In the genomic region with DNA sequence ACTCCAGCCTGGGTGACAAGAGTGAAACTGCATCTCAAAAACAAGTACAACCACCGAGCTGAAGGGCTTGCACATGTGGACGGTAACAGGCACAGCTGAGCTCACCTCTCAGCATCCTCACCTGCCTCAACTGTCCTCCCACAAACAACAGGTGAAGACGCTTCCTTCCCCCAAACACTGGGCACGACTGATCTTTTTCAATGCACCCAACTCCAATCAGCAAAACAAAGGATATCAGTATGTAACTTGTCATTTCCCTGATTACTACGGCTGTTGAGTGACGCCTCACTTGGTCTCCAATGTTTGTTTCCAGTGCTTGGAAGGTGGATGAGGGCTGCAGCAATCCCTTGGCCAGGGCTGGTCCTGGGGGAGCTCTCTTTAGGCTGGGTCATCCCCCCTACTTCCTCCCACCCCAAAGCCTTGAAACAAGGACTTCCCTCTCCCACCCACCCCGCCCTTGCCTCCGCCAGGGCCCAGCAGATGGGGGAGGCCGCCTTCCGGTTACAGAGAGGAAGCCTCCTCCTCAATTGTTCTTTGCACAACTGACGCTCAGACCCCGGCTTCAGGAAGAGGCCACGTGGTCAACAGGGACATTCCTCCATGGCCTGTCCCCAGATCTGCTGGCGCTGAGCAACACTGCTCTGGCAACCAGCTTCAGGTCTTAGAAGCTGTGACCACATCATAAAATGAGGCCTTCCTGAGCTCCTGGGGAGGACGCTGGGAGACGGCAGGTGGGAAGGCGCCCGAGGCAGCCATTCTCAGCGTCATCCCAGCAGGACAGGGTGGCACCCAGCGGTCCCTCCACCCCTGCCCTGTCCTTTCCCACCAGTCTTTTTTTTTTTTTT, we compare ENCODE assay signal across 9 cellular contexts. TPM values are rescaled to one million over a fixed set of nuclear protein-coding genes. Genes with fewer than 3 reads are reported as not detected.
A peak's percentile ranks its signal among the peaks of the same experiment; 100 is the strongest.
DNase-seq lines count a peak whose midpoint lies in the region; ATAC-seq and TF ChIP-seq lines count a peak whose summit lies in the region.
"Had no signal": no experiment of that assay in that cellular context is flagged by ENCODE, and none has a peak within 500 bp of the region (broad histone marks: within the 10 kb centered on the region; RNA-seq: fewer than 3 reads in every experiment).

No MANE protein-coding gene starts in this region.

- H3K9me3 ChIP-seq in CD8-positive, alpha-beta memory T cell (ENCODE audit: low read length) = no peaks in the 10 kb centered on the region
- H3K9me3 ChIP-seq in OCI-LY3 (ENCODE audit: insufficient read depth, low read length) = no peaks in the 10 kb centered on the region

- H3K4me1 ChIP-seq in CD8-positive, alpha-beta memory T cell (ENCODE audit: insufficient read depth, low read length) = peaks cover 56% of the 10 kb centered on the region
- peaks cover 64% of the 10 kb centered on the region for H3K4me1 ChIP-seq in OCI-LY3 (ENCODE audit: low read length)

- ATAC-seq in natural killer cell (peak; percentile 2 to 37 (median 8)), HG03175 (IDR thresholded peaks at IDR 0.05; ENCODE audit: unreplicated experiment) (no peak)
- ATAC-seq: activated CD4-positive, CD25-positive, alpha-beta regulatory T cell treated with anti-CD3 and anti-CD28 coated beads, Interleukin-2, amount 50 U/mL, for 24 hours had no signal

- peaks cover 2% of the 10 kb centered on the region for H3K36me3 ChIP-seq in CD8-positive, alpha-beta memory T cell (ENCODE audit: insufficient read depth, low read length)
- peaks cover 17% of the 10 kb centered on the region for H3K36me3 ChIP-seq in OCI-LY3 (replicated peaks; ENCODE audit: low read depth, low read length)

- peak overlapping the region; percentile 37; the same call in 1 of the 2 replicates for H3K9ac ChIP-seq in OCI-LY3 (ENCODE audit: low read length)

- peak in 4 of 5 donors; percentile 29 to 70 (median 57) for DNase-seq in CD8-positive, alpha-beta memory T cell
- DNase-seq in dermis blood vessel endothelial cell (peak; percentile 84), natural killer cell (no peak), NCI-H748 treated with DMSO at 0.1 percent for 48 hours (lab: John Stamatoyannopoulos, UW) (no peak), cerebellar cortex (ENCODE audit: low spot score) (no peak), NCI-H2081 treated with DMSO at 0.1 percent for 48 hours (lab: John Stamatoyannopoulos, UW) (no peak)

- H4K20me1 ChIP-seq in OCI-LY3 (ENCODE audit: insufficient read depth, low read length) = peaks cover 4% of the 10 kb centered on the region; the same call in 1 of the 2 replicates

- peak overlapping the region; percentile 70 for H3K4me3 ChIP-seq in CD8-positive, alpha-beta memory T cell (ENCODE audit: low read length)
- H3K4me3 ChIP-seq in OCI-LY3 (ENCODE audit: low read length) = peak overlapping the region; percentile 52

- intact Hi-C loops in natural killer cell (cut with micrococcal nuclease) = loop anchor here (5.0 kb wide), 1 partner anchor 137 kb away; no protein-coding TSS in a partner anchor

- no peak overlapping the region for H2AFZ ChIP-seq in OCI-LY3 (ENCODE audit: low read depth, low read length)

- CTCF ChIA-PET in CD8-positive, alpha-beta memory T cell (lab: Charles Lee) = interaction anchor here (1.1 to 16.5 kb wide), 7 partner anchors 15 to 398 kb away, joined by 3 to 248 read pairs (median 4); no protein-coding TSS in a partner anchor

- POLR2A ChIA-PET in CD8-positive, alpha-beta memory T cell (lab: Charles Lee) = interaction anchor here (0.7 to 13.6 kb wide), 8 partner anchors 8 to 407 kb away, joined by 3 to 300 read pairs (median 8); no protein-coding TSS in a partner anchor

- H3K79me2 ChIP-seq in OCI-LY3 (ENCODE audit: low read length) = peaks cover 94% of the 10 kb centered on the region

- peak overlapping the region; percentile 94 for H3K27ac ChIP-seq in CD8-positive, alpha-beta memory T cell (ENCODE audit: low read depth, low read length)
- H3K27ac ChIP-seq in OCI-LY3 (ENCODE audit: low read length) = peak overlapping the region; percentile 93

- peaks cover 0 to 3% of the 10 kb centered on the region in 2 donors for H3K27me3 Mint-ChIP-seq in CD8-positive, alpha-beta memory T cell
- H3K27me3 Mint-ChIP-seq in natural killer cell (ENCODE audit: low read depth in 2 of 2) = no peaks in the 10 kb centered on the region

- peaks cover 55 to 73% (median 63%) of the 10 kb centered on the region in 3 donors for H3K4me1 Mint-ChIP-seq in CD8-positive, alpha-beta memory T cell
- peaks cover 70 to 79% of the 10 kb centered on the region in 2 donors for H3K4me1 Mint-ChIP-seq in natural killer cell

- no peaks in the 10 kb centered on the region for H3K9me3 Mint-ChIP-seq in CD8-positive, alpha-beta memory T cell
- no peaks in the 10 kb centered on the region for H3K9me3 Mint-ChIP-seq in natural killer cell

- no peaks in the 10 kb centered on the region for H3K27me3 ChIP-seq in CD8-positive, alpha-beta memory T cell (ENCODE audit: insufficient read depth, low read length, poor library complexity, severe bottlenecking)
- H3K27me3 ChIP-seq in OCI-LY3 (ENCODE audit: low read depth, low read length) = no peaks in the 10 kb centered on the region

- peak overlapping the region; percentile 84 for H3K4me2 ChIP-seq in OCI-LY3 (ENCODE audit: low read length)

- H3K36me3 Mint-ChIP-seq in CD8-positive, alpha-beta memory T cell = peaks cover 5 to 52% (median 14%) of the 10 kb centered on the region in 3 donors
- H3K36me3 Mint-ChIP-seq in natural killer cell = no peaks in the 10 kb centered on the region

- H3K27ac Mint-ChIP-seq in CD8-positive, alpha-beta memory T cell = peak overlapping the region; percentile 93 to 99 (median 97)
- peak overlapping the region; percentile 91 to 95 for H3K27ac Mint-ChIP-seq in natural killer cell

- peak overlapping the region; percentile 90 to 100 (median 96) for H3K4me3 Mint-ChIP-seq in CD8-positive, alpha-beta memory T cell
- peak overlapping the region; percentile 99 for H3K4me3 Mint-ChIP-seq in natural killer cell

- TF ChIP-seq CTCF in OCI-LY3 (IDR thresholded peaks at IDR 0.05; ENCODE audit: low read depth, low read length) = no peak
- no peak for TF ChIP-seq CTCF in natural killer cell (IDR thresholded peaks at IDR 0.05)

RNA-seq across cellular contexts. Expression of gene FAM78A, which starts 5.9 kb away (rescaled TPM):
- 10 to 100 TPM; 43.6 to 44.4 TPM for total RNA-seq in CD8-positive, alpha-beta memory T cell
- 27.6 TPM for polyA plus RNA-seq in CD8-positive, alpha-beta memory T cell
- total RNA-seq in dermis blood vessel endothelial cell (9.9 and 12.4 TPM in 2 replicates), natural killer cell (10 to 100 TPM; 57.6 to 91.7 (median 88.3) TPM)

RNA-seq across cellular contexts. Expression of gene PLPP7, which starts 19.1 kb away (rescaled TPM):
- not detected for total RNA-seq in CD8-positive, alpha-beta memory T cell
- polyA plus RNA-seq in CD8-positive, alpha-beta memory T cell = not detected
- total RNA-seq in dermis blood vessel endothelial cell (4.7 and 6.0 TPM in 2 replicates), natural killer cell (under 1 TPM; 0.28 to 0.59 (median 0.34) TPM)

Comparison
In these comparisons a context has a peak if more than half of its experiments do, and no peak if none do; other contexts are left out.
1. DNase-seq: peak in CD8-positive, alpha-beta memory T cell (4 of 5) and dermis blood vessel endothelial cell (single experiment); none in natural killer cell (single experiment), NCI-H748 treated with DMSO at 0.1 percent for 48 hours (single experiment), cerebellar cortex (single experiment) and NCI-H2081 treated with DMSO at 0.1 percent for 48 hours (single experiment).